In the genomic region with DNA sequence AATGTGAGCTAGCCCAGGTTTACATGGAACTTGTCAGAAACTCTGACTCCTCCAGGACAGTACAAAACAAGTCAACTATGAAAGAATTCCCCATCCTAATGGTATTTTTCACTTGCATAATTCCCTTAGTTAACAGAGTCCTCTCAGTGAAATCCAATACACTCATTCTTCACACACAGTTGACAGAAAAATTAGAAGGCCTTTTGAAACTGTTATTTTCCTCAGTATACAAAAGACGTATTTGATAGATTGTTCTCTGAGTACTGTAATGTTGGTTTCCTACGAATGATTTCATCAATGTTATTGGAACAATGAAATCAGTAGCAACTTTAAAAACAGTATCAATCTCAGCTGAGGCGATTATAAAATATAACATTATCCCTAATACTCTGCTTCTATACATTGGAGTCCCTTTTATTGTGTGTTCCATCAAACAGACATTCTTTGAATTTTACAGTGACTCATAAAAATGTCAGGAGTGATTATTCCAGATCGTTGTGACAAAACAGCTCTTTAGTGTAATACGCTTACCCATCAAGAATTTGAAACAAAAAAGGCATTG, we compare ENCODE assay signal across 24 cellular contexts.
DNase-seq lines count a peak whose midpoint lies in the region; ATAC-seq and TF ChIP-seq lines count a peak whose summit lies in the region.
"Had no signal": no experiment of that assay in that cellular context is flagged by ENCODE, and none has a peak within 500 bp of the region (broad histone marks: within the 10 kb centered on the region; RNA-seq: fewer than 3 reads in every experiment).

No MANE protein-coding gene starts in this region.

- TF ChIP-seq CTCF in HEK293 (tag by site-specific recombination; IDR thresholded peaks at IDR 0.05) (no peak), retinal pigment epithelial cell (conservative IDR thresholded peaks at IDR 0.05; ENCODE audit: low read depth, low read length) (no peak), GM20000 (IDR thresholded peaks at IDR 0.05; ENCODE audit: extremely low read depth, missing control alignments) (no peak)

- H3K36me3 ChIP-seq in HEK293 (ENCODE audit: control insufficient read depth in 2 of 2, insufficient read depth in 1 of 2, low read length in 2 of 2), result no peaks in the 10 kb centered on the region
- H3K36me3 ChIP-seq: cardiac muscle cell, neural progenitor cell, upper lobe of right lung had no signal

- POLR2A ChIA-PET in HEK293 (lab: Yijun Ruan, JAX), result no interaction called here

- DNase-seq in globus pallidus (ENCODE audit: low spot score) (peak; percentile 80), retinal pigment epithelial cell (ENCODE audit: low read depth) (peak; percentile 83), dedifferentiated amniotic fluid mesenchymal stem cell (ENCODE audit: extremely low spot score) (no peak), GM20000 (ENCODE audit: low spot score) (no peak)
- DNase-seq: activated CD8-positive, alpha-beta T cell treated with anti-CD3 and anti-CD28 coated beads, Interleukin-2, amount 10 ng/mL, durations not matched to agents 7 days and 5 days; activated naive CD8-positive, alpha-beta T cell treated with anti-CD3 and anti-CD28 coated beads, Interleukin-2, amount 10 ng/mL, durations not matched to agents 7 days and 5 days; activated T-cell treated with anti-CD3 and anti-CD28 coated beads, Interleukin-2, amount 50 U/mL, for 72 hours; CD8-positive, alpha-beta memory T cell; DND-41; effector CD8-positive, alpha-beta T cell; IMR-90; islet precursor cell; NCI-H510A treated with DMSO at 0.1 percent for 48 hours; right cardiac atrium; stimulated activated naive CD4-positive, alpha-beta T cell; upper lobe of right lung had no signal

- no peaks in the 10 kb centered on the region for H3K9me3 ChIP-seq in HEK293 (ENCODE audit: control insufficient read depth, insufficient read depth, low read depth, low read length)
- H3K9me3 ChIP-seq: upper lobe of right lung had no signal

- peaks cover 15% of the 10 kb centered on the region for H3K4me1 ChIP-seq in HEK293 (ENCODE audit: control insufficient read depth, insufficient read depth, low read length)
- H3K4me1 ChIP-seq: upper lobe of right lung had no signal

- CTCF ChIA-PET in HEK293 (lab: Yijun Ruan, JAX), result interaction anchor here (0.6 kb wide), 1 partner anchor 28 kb away, joined by 3 read pairs; no protein-coding TSS in a partner anchor

- H3K27ac ChIP-seq in HEK293 (ENCODE audit: extremely low read depth, low read depth, low read length), result no peak overlapping the region
- H3K27ac ChIP-seq: cardiac muscle cell, neural progenitor cell, upper lobe of right lung, VCaP had no signal

- ATAC-seq in SK-N-SH treated with all-trans-retinoic acid at 6 μM for 48 hours (peak; percentile 66), HG03175 (IDR thresholded peaks at IDR 0.05; ENCODE audit: unreplicated experiment) (no peak), HG03469 (IDR thresholded peaks at IDR 0.05; ENCODE audit: unreplicated experiment) (no peak)
- ATAC-seq: activated CD8-positive, alpha-beta T cell treated with anti-CD3 and anti-CD28 coated beads, Interleukin-2, amount 10 ng/mL, durations not matched to agents 7 days and 5 days; activated T-cell treated with anti-CD3 and anti-CD28 coated beads, Interleukin-2, amount 50 U/mL, for 72 hours; GM23338; right cardiac atrium; upper lobe of right lung had no signal

- H3K4me3 ChIP-seq in HEK293 (ENCODE audit: low read depth, low read length) (no peak overlapping the region), retinal pigment epithelial cell (ENCODE audit: low read length) (no peak overlapping the region)
- H3K4me3 ChIP-seq: cardiac muscle cell, GM23338, neural progenitor cell, upper lobe of right lung had no signal

TF ChIP-seq in HEK293, 187 proteins besides CTCF, POLR2A, EP300 and RAD21 (continues in another document):
- TF ChIP-seq ZBTB7A (tag by site-specific recombination; IDR thresholded peaks at IDR 0.05; ENCODE audit: low read depth) (no peak), ZNF843 (tag by site-specific recombination; IDR thresholded peaks at IDR 0.05) (0 out of 2 replicates have a peak, but pooled peaks have one; percentile 78), ZNF521 (tag by site-specific recombination; IDR thresholded peaks at IDR 0.05) (no peak), ZBTB21 (tag by site-specific recombination; IDR thresholded peaks at IDR 0.05) (no peak), ZFP41 (tag by site-specific recombination; IDR thresholded peaks at IDR 0.05; ENCODE audit: borderline replicate concordance) (no peak), ZNF112 (tag by site-specific recombination; IDR thresholded peaks at IDR 0.05) (no peak), OSR2 (tag by site-specific recombination; IDR thresholded peaks at IDR 0.05) (peak; percentile 75; the same call in 1 of the 2 replicates), FEZF1 (tag by site-specific recombination; IDR thresholded peaks at IDR 0.05) (peak; percentile 88), ZNF76 (tag by site-specific recombination; IDR thresholded peaks at IDR 0.05; ENCODE audit: borderline replicate concordance, low read depth) (no peak), ZBTB17 (tag by site-specific recombination; IDR thresholded peaks at IDR 0.05) (peak; percentile 39; the same call in 1 of the 2 replicates)
- TF ChIP-seq, protein P1, sequence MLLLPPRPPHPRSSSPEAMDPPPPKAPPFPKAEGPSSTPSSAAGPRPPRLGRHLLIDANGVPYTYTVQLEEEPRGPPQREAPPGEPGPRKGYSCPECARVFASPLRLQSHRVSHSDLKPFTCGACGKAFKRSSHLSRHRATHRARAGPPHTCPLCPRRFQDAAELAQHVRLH (tag by site-specific recombination; IDR thresholded peaks at IDR 0.05), result 0 out of 2 replicates have a peak, but pooled peaks have one; percentile 15
- TF ChIP-seq, protein P2, sequence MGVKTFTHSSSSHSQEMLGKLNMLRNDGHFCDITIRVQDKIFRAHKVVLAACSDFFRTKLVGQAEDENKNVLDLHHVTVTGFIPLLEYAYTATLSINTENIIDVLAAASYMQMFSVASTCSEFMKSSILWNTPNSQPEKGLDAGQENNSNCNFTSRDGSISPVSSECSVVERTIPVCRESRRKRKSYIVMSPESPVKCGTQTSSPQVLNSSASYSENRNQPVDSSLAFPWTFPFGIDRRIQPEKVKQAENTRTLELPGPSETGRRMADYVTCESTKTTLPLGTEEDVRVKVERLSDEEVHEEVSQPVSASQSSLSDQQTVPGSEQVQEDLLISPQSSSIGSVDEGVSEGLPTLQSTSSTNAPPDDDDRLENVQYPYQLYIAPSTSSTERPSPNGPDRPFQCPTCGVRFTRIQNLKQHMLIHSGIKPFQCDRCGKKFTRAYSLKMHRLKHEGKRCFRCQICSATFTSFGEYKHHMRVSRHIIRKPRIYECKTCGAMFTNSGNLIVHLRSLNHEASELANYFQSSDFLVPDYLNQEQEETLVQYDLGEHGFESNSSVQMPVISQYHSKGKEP (tag by site-specific recombination; IDR thresholded peaks at IDR 0.05), result 0 out of 2 replicates have a peak, but pooled peaks have one; percentile 2

TF ChIP-seq in SK-N-SH treated with all-trans-retinoic acid at 6 μM for 48 hours, 23 proteins besides CTCF, POLR2A, EP300 and RAD21:
- TF ChIP-seq, protein P3, sequence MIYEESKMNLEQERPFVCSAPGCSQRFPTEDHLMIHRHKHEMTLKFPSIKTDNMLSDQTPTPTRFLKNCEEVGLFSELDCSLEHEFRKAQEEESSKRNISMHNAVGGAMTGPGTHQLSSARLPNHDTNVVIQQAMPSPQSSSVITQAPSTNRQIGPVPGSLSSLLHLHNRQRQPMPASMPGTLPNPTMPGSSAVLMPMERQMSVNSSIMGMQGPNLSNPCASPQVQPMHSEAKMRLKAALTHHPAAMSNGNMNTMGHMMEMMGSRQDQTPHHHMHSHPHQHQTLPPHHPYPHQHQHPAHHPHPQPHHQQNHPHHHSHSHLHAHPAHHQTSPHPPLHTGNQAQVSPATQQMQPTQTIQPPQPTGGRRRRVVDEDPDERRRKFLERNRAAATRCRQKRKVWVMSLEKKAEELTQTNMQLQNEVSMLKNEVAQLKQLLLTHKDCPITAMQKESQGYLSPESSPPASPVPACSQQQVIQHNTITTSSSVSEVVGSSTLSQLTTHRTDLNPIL (CRISPR knock-in tag; IDR thresholded peaks at IDR 0.05; ENCODE audit: low read depth), result 0 out of 2 replicates have a peak, but pooled peaks have one; percentile 19
- TF ChIP-seq CSDC2 (CRISPR knock-in tag; IDR thresholded peaks at IDR 0.05) (no peak), ISL1 (CRISPR knock-in tag; IDR thresholded peaks at IDR 0.05) (peak; percentile 81)

Comparison
In these comparisons a context has a peak if more than half of its experiments do, and no peak if none do; other contexts are left out.
1. DNase-seq: peak in globus pallidus (single experiment) and retinal pigment epithelial cell (single experiment); none in dedifferentiated amniotic fluid mesenchymal stem cell (single experiment) and GM20000 (single experiment).